ENCODE assay signal across 8 cellular contexts in the genomic region with DNA sequence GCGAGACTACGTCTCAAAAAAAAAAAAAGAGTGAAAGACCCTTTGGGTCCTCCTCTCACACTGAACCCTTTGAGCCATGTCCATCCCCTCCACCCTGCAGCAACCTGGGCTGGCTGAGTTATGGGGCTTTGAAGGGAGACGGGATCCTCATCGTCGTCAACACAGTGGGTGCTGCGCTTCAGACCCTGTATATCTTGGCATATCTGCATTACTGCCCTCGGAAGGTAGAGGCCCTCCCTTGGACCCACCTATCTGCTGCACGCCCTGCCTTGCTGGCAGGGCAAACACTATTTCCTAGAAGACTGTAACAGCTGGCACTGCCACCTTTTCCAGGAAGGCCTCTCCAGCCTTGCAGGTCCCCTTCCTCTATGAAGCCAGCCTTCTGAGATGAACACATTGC. TPM values are rescaled to one million over a fixed set of nuclear protein-coding genes. Genes with fewer than 3 reads are reported as not detected.
A peak's percentile ranks its signal among the peaks of the same experiment; 100 is the strongest.
DNase-seq lines count a peak whose midpoint lies in the region; ATAC-seq and TF ChIP-seq lines count a peak whose summit lies in the region.

No MANE protein-coding gene starts in this region.

- peaks cover 1% of the 10 kb centered on the region for H3K36me3 Mint-ChIP-seq in memory B cell

- in situ Hi-C loops in KBM-7 (cut with MboI; ENCODE audit: low pct_unique_long_range_greater_than_20kb, low sequenced_read_pairs), result no loop called here
- in situ Hi-C loops in astrocyte of the spinal cord (cut with HindIII; ENCODE audit: low sequenced_read_pairs), result no loop called here

- TF ChIP-seq CTCF in astrocyte of the spinal cord (IDR thresholded peaks at IDR 0.05; ENCODE audit: low read depth, low read length) (no peak), vagina (IDR thresholded peaks at IDR 0.05) (no peak)

- peaks cover 24% of the 10 kb centered on the region for H3K4me1 Mint-ChIP-seq in memory B cell

- intact Hi-C loops in vagina (cut with DNase I), result no loop called here

- no peak for ATAC-seq in memory B cell (ENCODE audit: low read depth)

- TF ChIP-seq POLR2A in vagina (IDR thresholded peaks at IDR 0.05), result no peak

- peak overlapping the region; percentile 95 for H3K4me3 Mint-ChIP-seq in memory B cell

- no peaks in the 10 kb centered on the region for H3K9me3 Mint-ChIP-seq in memory B cell

- H3K4me1 ChIP-seq in vagina, result peaks cover 66% of the 10 kb centered on the region

- no peaks in the 10 kb centered on the region for H3K27me3 Mint-ChIP-seq in memory B cell

- H3K27me3 ChIP-seq in vagina, result no peaks in the 10 kb centered on the region

- peaks cover 0 to 28% of the 10 kb centered on the region in 2 donors for H3K36me3 ChIP-seq in vagina

- H3K9me3 ChIP-seq in vagina, result no peaks in the 10 kb centered on the region

- peak overlapping the region; percentile 21 for H3K4me3 ChIP-seq in astrocyte of the spinal cord (ENCODE audit: low read depth, low read length)
- H3K4me3 ChIP-seq in vagina, result peak overlapping the region; percentile 57 to 90

- H3K27ac Mint-ChIP-seq in memory B cell, result peak overlapping the region; percentile 99

- DNase-seq in AG20443 (ENCODE audit: low spot score) (peak; percentile 4), KBM-7 (peak; percentile 21), astrocyte of the spinal cord (ENCODE audit: low read depth, low spot score) (no peak), memory B cell (ENCODE audit: low spot score in 2 of 2) (no peak), vagina (ENCODE audit: extremely low spot score in 2 of 2) (no peak), NCI-H146 treated with DMSO at 0.1 percent for 48 hours (lab: John Stamatoyannopoulos, UW; ENCODE audit: unreplicated experiment) (no peak), middle frontal gyrus (ENCODE audit: extremely low spot score, low spot score) (no peak), kidney glomerular epithelial cell (lab: John Stamatoyannopoulos, UW) (no peak)

- H3K27ac ChIP-seq in vagina, result peak overlapping the region; percentile 97

RNA-seq across cellular contexts. Expression of gene SLC50A1, which starts 1.1 kb away (rescaled TPM):
- 11.8 TPM for total RNA-seq in vagina

RNA-seq across cellular contexts. Expression of gene DPM3, which starts 3.6 kb away (rescaled TPM):
- 114 TPM for total RNA-seq in vagina

RNA-seq across cellular contexts. Expression of gene EFNA1, which starts 9.1 kb away (rescaled TPM):
- 57.9 TPM for total RNA-seq in vagina

RNA-seq across cellular contexts. Expression of gene KRTCAP2, which starts 36.4 kb away (rescaled TPM):
- 117 TPM for total RNA-seq in vagina

RNA-seq across cellular contexts. Expression of gene TRIM46, which starts 36.9 kb away (rescaled TPM):
- 2.7 TPM for total RNA-seq in vagina

Comparison
In these comparisons a context has a peak if more than half of its experiments do, and no peak if none do; other contexts are left out.
1. DNase-seq: peak in AG20443 (single experiment) and KBM-7 (single experiment); none in astrocyte of the spinal cord (single experiment), memory B cell (0 of 2), vagina (0 of 2), NCI-H146 treated with DMSO at 0.1 percent for 48 hours (single experiment), middle frontal gyrus (single experiment) and kidney glomerular epithelial cell (single experiment).